Comparison of ENCODE assay signal across 17 cellular contexts in genomic region chr12:64572241-64572640, GRCh38. TPM values are rescaled to one million over a fixed set of nuclear protein-coding genes. Genes with fewer than 3 reads are reported as not detected.
DNase-seq lines count a peak whose midpoint lies in the region; ATAC-seq, FAIRE-seq and TF ChIP-seq lines count a peak whose summit lies in the region.
"Had no signal": no experiment of that assay in that cellular context is flagged by ENCODE, and none has a peak within 500 bp of the region (broad histone marks: within the 10 kb centered on the region; RNA-seq: fewer than 3 reads in every experiment).

No MANE protein-coding gene starts in this region.

- WGBS in HepG2 (ENCODE audit: low lambda C conversion rate): 10% methylated on average over 2 of the region's 2 CpGs
- 57% methylated on average over 2 of the region's 2 CpGs for WGBS in right lobe of liver (ENCODE audit: insufficient coverage, low coverage, low lambda C conversion rate, missing lambda C conversion rate)
- 90 to 91% methylated on average over 2 of the region's 2 CpGs for WGBS in tibial nerve, 2 donors

- H3K4me3 ChIP-seq in HepG2 (replicated peaks in 1 of 3; ENCODE audit: insufficient read depth in 1 of 3, low read depth in 2 of 3, low read length in 3 of 3) (no peak overlapping the region), right lobe of liver (no peak overlapping the region), tibial nerve (no peak overlapping the region)
- H3K4me3 ChIP-seq: A549; BLaER1 treated with 17β-estradiol and CSF1 and Interleukin-3, amounts not matched to agents 10 nM and 100 nM had no signal

- no TSS peak for BruUV-seq in HepG2 (replicated peaks; lab: Mats Ljungman, UMichigan)

- no peak for ATAC-seq in HepG2
- ATAC-seq in right lobe of liver: no peak
- no peak for ATAC-seq in GM18907 (IDR thresholded peaks at IDR 0.05; ENCODE audit: unreplicated experiment)
- ATAC-seq: A549; CD8-positive, alpha-beta T cell had no signal

- no peak overlapping the region for H3K9ac ChIP-seq in HepG2 (ENCODE audit: insufficient read depth, low read depth, low read length)
- H3K9ac ChIP-seq: BLaER1 treated with 17β-estradiol and CSF1 and Interleukin-3, amounts not matched to agents 10 nM and 100 nM had no signal

- DNase-seq in HepG2 (ENCODE audit: low spot score) (no peak), right lobe of liver (no peak), tibial nerve (ENCODE audit: low spot score in 2 of 2) (no peak)
- DNase-seq: AML-193; Caco-2; Calu3; CD8-positive, alpha-beta T cell; DMS79 treated with DMSO at 0.1 percent for 48 hours; GF-D8 had no signal

- no peak for FAIRE-seq in HepG2 (lab: Jason Lieb, UNC)
- FAIRE-seq: A549, D721Med, G401.6, GM12891 had no signal

- POLR2A ChIA-PET in HepG2 (lab: Yijun Ruan, JAX): no interaction called here

- no peak for TF ChIP-seq RAD21 in HepG2 (CRISPR knock-in tag; IDR thresholded peaks at IDR 0.05)

- no peaks in the 10 kb centered on the region for H3K79me2 ChIP-seq in HepG2 (ENCODE audit: insufficient read depth, low read length)

- H3K9me3 ChIP-seq in HepG2 (ENCODE audit: low read length): peaks cover 18% of the 10 kb centered on the region
- no peaks in the 10 kb centered on the region for H3K9me3 ChIP-seq in right lobe of liver
- peaks cover 0 to 17% (median 5%) of the 10 kb centered on the region in 4 donors for H3K9me3 ChIP-seq in tibial nerve

- no peaks in the 10 kb centered on the region for H3K27me3 ChIP-seq in HepG2 (ENCODE audit: control insufficient read depth in 1 of 2, insufficient read depth in 2 of 2, low read length in 2 of 2)
- H3K27me3 ChIP-seq in right lobe of liver: no peaks in the 10 kb centered on the region
- no peaks in the 10 kb centered on the region for H3K27me3 ChIP-seq in tibial nerve
- H3K27me3 ChIP-seq: BLaER1 treated with 17β-estradiol and CSF1 and Interleukin-3, amounts not matched to agents 10 nM and 100 nM had no signal

- TF ChIP-seq CTCF in HepG2 (CRISPR knock-in tag; IDR thresholded peaks at IDR 0.05) (no peak), right lobe of liver (IDR thresholded peaks at IDR 0.05) (no peak), VCaP (conservative IDR thresholded peaks at IDR 0.05) (no peak), tibial nerve (IDR thresholded peaks at IDR 0.05) (no peak)

- TF ChIP-seq POLR2A in HepG2 (IDR thresholded peaks at IDR 0.05; ENCODE audit: insufficient read depth in 1 of 2, low read depth in 2 of 2, low read length in 2 of 2): no peak
- TF ChIP-seq POLR2A in right lobe of liver (IDR thresholded peaks at IDR 0.05): no peak
- TF ChIP-seq POLR2A in tibial nerve (IDR thresholded peaks at IDR 0.05): no peak

- H3K4me1 ChIP-seq in HepG2 (ENCODE audit: insufficient read depth, low read length) (peaks cover 32% of the 10 kb centered on the region), right lobe of liver (no peaks in the 10 kb centered on the region), tibial nerve (peaks cover 0 to 34% (median 4%) of the 10 kb centered on the region in 4 donors)
- H3K4me1 ChIP-seq: A549, Caco-2 had no signal

- TF ChIP-seq EP300 in HepG2 (IDR thresholded peaks at IDR 0.05; ENCODE audit: low read depth in 2 of 2, low read length in 2 of 2): no peak
- TF ChIP-seq EP300 in HepG2 (CRISPR knock-in tag; IDR thresholded peaks at IDR 0.05; ENCODE audit: borderline replicate concordance): no peak
- no peak for TF ChIP-seq EP300 in tibial nerve (IDR thresholded peaks at IDR 0.05)

- in situ Hi-C loops in HepG2 (cut with HindIII; ENCODE audit: extremely low pct_ligation_motif_present, low pct_unique_long_range_greater_than_20kb): no loop called here

- no peaks in the 10 kb centered on the region for H4K20me1 ChIP-seq in HepG2 (ENCODE audit: insufficient read depth, low read length)
- H4K20me1 ChIP-seq: BLaER1 treated with 17β-estradiol and CSF1 and Interleukin-3, amounts not matched to agents 10 nM and 100 nM had no signal

- intact Hi-C loops in HepG2 (cut with micrococcal nuclease; ENCODE audit: unreplicated experiment): no loop called here
- intact Hi-C loops in right lobe of liver (cut with DNase I): no loop called here

- H3K4me2 ChIP-seq in HepG2 (ENCODE audit: low read depth, low read length): no peak overlapping the region
- H3K4me2 ChIP-seq: A549 had no signal

- CTCF ChIA-PET in HepG2 (lab: Yijun Ruan, JAX; ENCODE audit: low intra/inter-chr PET ratio, low total read pairs): no interaction called here

- H2AFZ ChIP-seq in HepG2 (ENCODE audit: low read length): no peak overlapping the region

- H3K36me3 ChIP-seq in HepG2 (replicated peaks in 1 of 2; ENCODE audit: control insufficient read depth in 1 of 2, insufficient read depth in 2 of 2, low read length in 2 of 2) (no peaks in the 10 kb centered on the region), right lobe of liver (no peaks in the 10 kb centered on the region), tibial nerve (no peaks in the 10 kb centered on the region)

- no peak overlapping the region for H3K27ac ChIP-seq in HepG2 (ENCODE audit: extremely low read length, insufficient read depth, low read length)
- no peak overlapping the region for H3K27ac ChIP-seq in right lobe of liver
- peak overlapping the region; percentile 47; the same call in 1 of the 2 replicates for H3K27ac ChIP-seq in VCaP
- H3K27ac ChIP-seq in tibial nerve: no peak overlapping the region
- H3K27ac ChIP-seq: 22Rv1; A549; BLaER1 treated with 17β-estradiol and CSF1 and Interleukin-3, amounts not matched to agents 10 nM and 100 nM had no signal

TF ChIP-seq in HepG2, 621 proteins besides CTCF, POLR2A, EP300 and RAD21:
- TF ChIP-seq ZNF264 (CRISPR knock-in tag; IDR thresholded peaks at IDR 0.05): peak; percentile 71; the same call in 1 of the 2 replicates
- TF ChIP-seq ZNF432 (CRISPR knock-in tag; IDR thresholded peaks at IDR 0.05; ENCODE audit: borderline replicate concordance): no peak
TF ChIP-seq in HepG2: peak in this region for 1.

RNA-seq across cellular contexts. Expression of gene RASSF3, which starts 38.1 kb away (rescaled TPM):
- total RNA-seq in HepG2 (2016; rRNA removed; fragmentation: Illumina TruSeq; extraction: Trizol) (16.0 and 21.3 TPM in 2 replicates), right lobe of liver (10 to 100 TPM in 3 of 6 experiments, 1 to 10 TPM in 3; 5.8 to 27.3 (median 10.6) TPM), tibial nerve (10 to 100 TPM; 14.7 to 18.3 (median 16.7) TPM)
- 6.2 and 7.7 TPM in 2 replicates for total RNA-seq in HepG2 (2016; cell fraction: cytosol; rRNA removed; fragmentation: Illumina TruSeq; extraction: Trizol; ENCODE audit: low read depth)
- 13.2 and 20.1 TPM in 2 replicates for total RNA-seq in HepG2 (2016; cell fraction: insoluble cytoplasmic fraction; rRNA removed; fragmentation: Illumina TruSeq; extraction: Trizol)
- total RNA-seq in HepG2 (2016; cell fraction: membrane; rRNA removed; fragmentation: Illumina TruSeq; extraction: Trizol): 25.5 and 26.0 TPM in 2 replicates
- 9.1 and 10.8 TPM in 2 replicates for total RNA-seq in HepG2 (2016; cell fraction: nucleus; rRNA removed; fragmentation: Illumina TruSeq; extraction: Trizol)
- 15.4 and 15.5 TPM in 2 replicates for polyA plus RNA-seq in HepG2 (2011; rRNA removed)
- 9.8 and 10.9 TPM in 2 replicates for polyA plus RNA-seq in HepG2 (2011; cell fraction: cytosol; rRNA removed)
- 3.9 and 5.1 TPM in 2 replicates for polyA plus RNA-seq in HepG2 (2011; cell fraction: nucleus; rRNA removed)
- 7.1 and 11.1 TPM in 2 replicates for polyA plus RNA-seq in HepG2 (2012)
- 3.6 and 3.9 TPM in 2 replicates for polyA plus RNA-seq in HepG2 (2016; cell fraction: cytosol; fragmentation: Illumina TruSeq; extraction: Trizol; ENCODE audit: low read depth)
- polyA plus RNA-seq in HepG2 (2016; cell fraction: insoluble cytoplasmic fraction; fragmentation: Illumina TruSeq; extraction: Trizol; ENCODE audit: low read depth): 19.9 and 21.9 TPM in 2 replicates
- 16.4 and 17.1 TPM in 2 replicates for polyA plus RNA-seq in HepG2 (2016; cell fraction: membrane; fragmentation: Illumina TruSeq; extraction: Trizol; ENCODE audit: low read depth)
- polyA plus RNA-seq in HepG2 (2016; cell fraction: nucleus; fragmentation: Illumina TruSeq; extraction: Trizol; ENCODE audit: insufficient read depth, low read depth): 13.2 and 13.5 TPM in 2 replicates
- polyA minus RNA-seq in HepG2 (2011; rRNA and poly(A)+ RNA removed; ENCODE audit: low replicate concordance): 37.6 and 54.4 TPM in 2 replicates
- 13.6 and 15.4 TPM in 2 replicates for polyA minus RNA-seq in HepG2 (2011; cell fraction: cytosol; rRNA and poly(A)+ RNA removed)
- polyA minus RNA-seq in HepG2 (2011; cell fraction: nucleus; rRNA and poly(A)+ RNA removed): 9.4 and 9.9 TPM in 2 replicates
